Comparison of ENCODE assay signal across 20 cellular contexts in genomic region chr1:94111879-94112278, GRCh38. TPM values are rescaled to one million over a fixed set of nuclear protein-coding genes. Genes with fewer than 3 reads are reported as not detected.
DNase-seq lines count a peak whose midpoint lies in the region; ATAC-seq and TF ChIP-seq lines count a peak whose summit lies in the region.
"Had no signal": no experiment of that assay in that cellular context is flagged by ENCODE, and none has a peak within 500 bp of the region (broad histone marks: within the 10 kb centered on the region; RNA-seq: fewer than 3 reads in every experiment).

No MANE protein-coding gene starts in this region.

- no peak overlapping the region for H3K4me3 ChIP-seq in GM12865 (ENCODE audit: low read depth, low read length)
- no peak overlapping the region for H3K4me3 ChIP-seq in gastroesophageal sphincter
- H3K4me3 ChIP-seq: A549, right lobe of liver, vagina had no signal

- TF ChIP-seq CTCF in GM12865 (IDR thresholded peaks at IDR 0.05; ENCODE audit: insufficient read depth, low read depth, low read length, missing control alignments): no peak
- no peak for TF ChIP-seq CTCF in gastroesophageal sphincter (IDR thresholded peaks at IDR 0.05)

- H3K27me3 ChIP-seq in gastroesophageal sphincter: peaks cover 6% of the 10 kb centered on the region
- H3K27me3 ChIP-seq: right lobe of liver, vagina had no signal

- H3K36me3 ChIP-seq in KOPT-K1 (ENCODE audit: insufficient read depth, low read length): no peaks in the 10 kb centered on the region
- H3K36me3 ChIP-seq in gastroesophageal sphincter: no peaks in the 10 kb centered on the region
- H3K36me3 ChIP-seq: right lobe of liver, vagina had no signal

- DNase-seq in GM12865 (ENCODE audit: low read depth): peak; percentile 67
- no peak for DNase-seq in anterior cingulate cortex (lab: John Stamatoyannopoulos, UW)
- DNase-seq in activated naive CD4-positive, alpha-beta T cell treated with Interleukin-2 at 50 U/mL for 16 hours: no peak
- no peak for DNase-seq in ACHN
- DNase-seq: activated CD8-positive, alpha-beta T cell treated with anti-CD3 and anti-CD28 coated beads for 36 hours; CD4-positive, CD25-positive, alpha-beta regulatory T cell; NCI-H1930; NCI-H446 treated with DMSO at 0.1 percent for 48 hours; occipital lobe; right lobe of liver; Right ventricle myocardium superior; T-helper 1 cell; WERI-Rb-1 had no signal

- H3K27ac ChIP-seq in KOPT-K1 (ENCODE audit: low read depth, low read length, poor library complexity, severe bottlenecking) (peak overlapping the region; percentile 25), gastroesophageal sphincter (no peak overlapping the region)
- H3K27ac ChIP-seq: A549, right lobe of liver, vagina, WERI-Rb-1 had no signal

- no peak for TF ChIP-seq POLR2A in gastroesophageal sphincter (IDR thresholded peaks at IDR 0.05)

- H3K9me3 ChIP-seq in KOPT-K1 (ENCODE audit: insufficient read depth, low read length, poor library complexity, severe bottlenecking) (no peaks in the 10 kb centered on the region), gastroesophageal sphincter (no peaks in the 10 kb centered on the region)
- H3K9me3 ChIP-seq: A549, right lobe of liver, vagina had no signal

- ATAC-seq in GM19438 (IDR thresholded peaks at IDR 0.05; ENCODE audit: low read depth, unreplicated experiment) (peak; percentile 77), HG02943 (IDR thresholded peaks at IDR 0.05; ENCODE audit: low read depth, unreplicated experiment) (peak; percentile 79), gastroesophageal sphincter (no peak)
- ATAC-seq: A549; activated CD8-positive, alpha-beta T cell treated with anti-CD3 and anti-CD28 coated beads for 36 hours; esophagus mucosa; right lobe of liver had no signal

- WGBS in gastroesophageal sphincter (ENCODE audit: low coverage in 1 of 2), 2 donors: 75 to 88% methylated on average over 9 of the region's 9 CpGs

- H3K4me1 ChIP-seq in gastroesophageal sphincter: no peaks in the 10 kb centered on the region

- no peak for TF ChIP-seq EP300 in gastroesophageal sphincter (IDR thresholded peaks at IDR 0.05)

- in situ Hi-C loops in ACHN (cut with HindIII; ENCODE audit: low pct_ligation_motif_present, low pct_unique_long_range_greater_than_20kb, low sequenced_read_pairs): no loop called here

RNA-seq across cellular contexts. Expression of gene ABCA4, which starts 9.1 kb away (rescaled TPM):
- under 1 TPM in 2 of 4 donors, not detected in 2; 0.19 to 0.27 TPM for total RNA-seq in gastroesophageal sphincter
- total RNA-seq: activated CD8-positive, alpha-beta T cell treated with anti-CD3 and anti-CD28 coated beads for 36 hours; CD4-positive, CD25-positive, alpha-beta regulatory T cell had no signal
